In the genomic region with DNA sequence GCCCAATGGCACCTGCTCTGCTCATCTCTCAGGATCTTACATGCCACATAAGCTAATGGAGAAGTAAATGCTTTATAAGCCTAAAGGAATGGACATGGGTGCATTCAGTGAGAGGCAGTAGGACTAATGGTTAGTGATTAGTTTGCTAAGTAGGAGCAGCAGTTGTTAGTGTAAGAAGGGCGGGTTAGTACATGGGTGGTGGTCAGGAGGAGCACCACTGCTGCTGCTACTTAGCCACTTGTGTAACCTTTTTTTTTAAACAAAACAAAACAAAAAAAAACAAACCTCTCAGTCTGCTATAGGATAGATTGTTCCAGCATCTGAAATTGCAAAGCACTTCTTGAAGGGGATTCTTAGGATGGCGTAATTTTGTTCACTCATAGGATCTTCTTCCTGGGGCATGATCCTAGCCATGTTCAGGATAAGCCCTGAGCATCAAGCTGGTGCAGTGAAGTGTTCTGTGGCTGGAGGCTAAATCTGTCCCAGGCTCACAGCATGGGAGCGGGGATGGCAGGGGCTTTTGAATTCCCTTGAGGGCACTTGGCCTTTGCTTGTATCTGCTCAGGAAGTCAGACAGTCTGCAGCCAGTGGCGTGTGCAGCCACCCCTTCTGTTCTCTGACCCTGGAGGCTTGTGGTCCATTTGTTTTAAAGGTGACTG, we compare ENCODE assay signal across 14 cellular contexts.
DNase-seq lines count a peak whose midpoint lies in the region; ATAC-seq and TF ChIP-seq lines count a peak whose summit lies in the region.
"Had no signal": no experiment of that assay in that cellular context is flagged by ENCODE, and none has a peak within 500 bp of the region (broad histone marks: within the 10 kb centered on the region; RNA-seq: fewer than 3 reads in every experiment).

No MANE protein-coding gene starts in this region.

- 79 to 83% methylated on average over 3 to 4 of the region's 4 CpGs for WGBS in testis, 2 donors

- H3K27me3 ChIP-seq in left ventricle myocardium inferior (ENCODE audit: low read depth) (no peaks in the 10 kb centered on the region), SJCRH30 (no peaks in the 10 kb centered on the region), testis (no peaks in the 10 kb centered on the region)
- H3K27me3 ChIP-seq: body of pancreas, heart left ventricle had no signal

- peaks cover 46% of the 10 kb centered on the region for H3K4me1 ChIP-seq in left ventricle myocardium inferior
- peaks cover 19% of the 10 kb centered on the region for H3K4me1 ChIP-seq in SJCRH30
- peaks cover 14% of the 10 kb centered on the region for H3K4me1 ChIP-seq in testis
- H3K4me1 ChIP-seq: HAP-1 had no signal

- ATAC-seq in left cardiac atrium (peak; percentile 15 to 16), HG03039 (IDR thresholded peaks at IDR 0.05; ENCODE audit: unreplicated experiment) (peak; percentile 45)
- ATAC-seq: body of pancreas, heart left ventricle had no signal

- no peak overlapping the region for H3K27ac ChIP-seq in left ventricle myocardium inferior (replicated peaks)
- no peak overlapping the region for H3K27ac ChIP-seq in SJCRH30
- H3K27ac ChIP-seq in testis = no peak overlapping the region
- H3K27ac ChIP-seq: body of pancreas, heart left ventricle, VCaP had no signal

- intact Hi-C loops in left cardiac atrium (cut with DNase I) (no loop called here), left ventricle myocardium inferior (cut with micrococcal nuclease) (no loop called here), testis (cut with DNase I; ENCODE audit: low total_unique reads) (no loop called here)

- H3K36me3 ChIP-seq in left ventricle myocardium inferior (no peaks in the 10 kb centered on the region), SJCRH30 (no peaks in the 10 kb centered on the region), testis (ENCODE audit: low read depth, missing control alignments) (no peaks in the 10 kb centered on the region)
- H3K36me3 ChIP-seq: HAP-1, heart left ventricle had no signal

- no peak for DNase-seq in left cardiac atrium
- no peak for DNase-seq in left ventricle myocardium inferior
- peak; percentile 27 to 52 for DNase-seq in SJCRH30
- DNase-seq in SHP77 treated with DMSO at 0.1 percent for 48 hours (lab: John Stamatoyannopoulos, UW) = no peak
- no peak for DNase-seq in testis
- no peak for DNase-seq in activated CD8-positive, alpha-beta memory T cell treated with anti-CD3 and anti-CD28 coated beads for 24 hours
- no peak for DNase-seq in HCEC 1CT
- DNase-seq: body of pancreas; heart left ventricle; NCI-H2029 treated with DMSO at 0.1 percent for 48 hours; stimulated activated CD8-positive, alpha-beta memory T cell treated with anti-CD3 and anti-CD28 coated beads, Interleukin-4, amount 100 ng/mL, for 48 hours had no signal

- TF ChIP-seq CTCF in left ventricle myocardium inferior (IDR thresholded peaks at IDR 0.05; ENCODE audit: borderline replicate concordance) (no peak), testis (IDR thresholded peaks at IDR 0.05) (no peak)

- H3K4me3 ChIP-seq in left ventricle myocardium inferior = no peak overlapping the region
- no peak overlapping the region for H3K4me3 ChIP-seq in SJCRH30
- no peak overlapping the region for H3K4me3 ChIP-seq in testis
- H3K4me3 ChIP-seq: body of pancreas, HAP-1, heart left ventricle had no signal

- no peak for TF ChIP-seq POLR2A in testis (IDR thresholded peaks at IDR 0.05)

- H3K9me3 ChIP-seq in left ventricle myocardium inferior (replicated peaks) = no peaks in the 10 kb centered on the region
- no peaks in the 10 kb centered on the region for H3K9me3 ChIP-seq in SJCRH30 (replicated peaks)
- no peaks in the 10 kb centered on the region for H3K9me3 ChIP-seq in testis
- H3K9me3 ChIP-seq: body of pancreas, HAP-1, heart left ventricle had no signal

Comparison
In these comparisons a context has a peak if more than half of its experiments do, and no peak if none do; other contexts are left out.
1. DNase-seq: peak in SJCRH30 (2 of 2); none in left cardiac atrium (single experiment), left ventricle myocardium inferior (single experiment), SHP77 treated with DMSO at 0.1 percent for 48 hours (single experiment), testis (single experiment), activated CD8-positive, alpha-beta memory T cell treated with anti-CD3 and anti-CD28 coated beads for 24 hours (single experiment) and HCEC 1CT (single experiment).